In the genomic region with DNA sequence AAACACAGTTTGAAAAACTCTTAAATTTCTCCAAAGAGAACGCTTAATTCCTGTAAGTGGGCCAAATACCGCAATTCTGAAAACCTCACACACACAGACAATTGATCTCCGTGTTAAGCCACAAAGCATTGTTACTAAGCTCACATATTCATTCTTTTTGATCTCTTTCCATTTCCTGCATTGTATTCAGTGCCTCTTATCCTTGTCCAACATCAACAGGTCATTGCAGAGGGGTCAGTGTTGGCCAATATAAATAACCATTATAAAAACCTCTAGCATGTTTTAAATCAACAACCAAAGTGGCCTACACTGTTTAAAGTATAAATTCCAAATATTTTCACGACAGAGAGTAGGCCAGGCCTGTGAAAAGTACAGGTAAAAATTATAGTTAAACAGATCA, we compare ENCODE assay signal across 26 cellular contexts.
DNase-seq lines count a peak whose midpoint lies in the region; ATAC-seq and TF ChIP-seq lines count a peak whose summit lies in the region.
"Had no signal": no experiment of that assay in that cellular context is flagged by ENCODE, and none has a peak within 500 bp of the region (broad histone marks: within the 10 kb centered on the region; RNA-seq: fewer than 3 reads in every experiment).

No MANE protein-coding gene starts in this region.

- H3K79me2 ChIP-seq in ACC112 (ENCODE audit: control insufficient read depth, insufficient read depth, low read length, unreplicated experiment) = no peaks in the 10 kb centered on the region

- peaks cover 20% of the 10 kb centered on the region for H3K4me1 ChIP-seq in ACC112 (ENCODE audit: control insufficient read depth, insufficient read depth, low read length, unreplicated experiment)
- peaks cover 29 to 89% (median 77%) of the 10 kb centered on the region in 4 donors for H3K4me1 ChIP-seq in esophagus muscularis mucosa
- no peaks in the 10 kb centered on the region for H3K4me1 ChIP-seq in right atrium auricular region
- H3K4me1 ChIP-seq: A549 had no signal

- no peak overlapping the region for H2AFZ ChIP-seq in ACC112 (ENCODE audit: low read length, unreplicated experiment)

- H3K4me1 Mint-ChIP-seq in mesothelial cell of epicardium = peaks cover 56% of the 10 kb centered on the region
- peaks cover 41% of the 10 kb centered on the region for H3K4me1 Mint-ChIP-seq in glutamatergic neuron (ENCODE audit: low read depth, unreplicated experiment)
- H3K4me1 Mint-ChIP-seq: activated CD4-positive, alpha-beta T cell treated with anti-CD3 and anti-CD28 coated beads, Interleukin-2, amount 10 ng/mL, durations not matched to agents 7 days and 5 days; central memory CD8-positive, alpha-beta T cell had no signal

- H3K27me3 Mint-ChIP-seq in mesothelial cell of epicardium (ENCODE audit: low read depth) (no peaks in the 10 kb centered on the region), glutamatergic neuron (ENCODE audit: unreplicated experiment) (peaks cover 9% of the 10 kb centered on the region)
- H3K27me3 Mint-ChIP-seq: activated CD4-positive, alpha-beta T cell treated with anti-CD3 and anti-CD28 coated beads, Interleukin-2, amount 10 ng/mL, durations not matched to agents 7 days and 5 days; central memory CD8-positive, alpha-beta T cell; stimulated activated memory B cell treated with anti-CD40 and anti-IgM and Interleukin-4, amounts not matched to agents 10 μg/mL and 1 μg/mL and 100 μg/mL, for 72 hours had no signal

- intact Hi-C loops in esophagus muscularis mucosa (cut with DNase I) = no loop called here

- H3K4me3 ChIP-seq in ACC112 (ENCODE audit: low read depth, low read length) = no peak overlapping the region
- no peak overlapping the region for H3K4me3 ChIP-seq in MG63
- no peak overlapping the region for H3K4me3 ChIP-seq in esophagus muscularis mucosa
- H3K4me3 ChIP-seq in right atrium auricular region = no peak overlapping the region
- H3K4me3 ChIP-seq: A549, BLaER1, gastroesophageal sphincter, spleen, uterus had no signal

- no peaks in the 10 kb centered on the region for H3K9me3 Mint-ChIP-seq in mesothelial cell of epicardium
- peaks cover 9% of the 10 kb centered on the region for H3K9me3 Mint-ChIP-seq in glutamatergic neuron (ENCODE audit: unreplicated experiment)
- H3K9me3 Mint-ChIP-seq: activated CD4-positive, alpha-beta T cell treated with anti-CD3 and anti-CD28 coated beads, Interleukin-2, amount 10 ng/mL, durations not matched to agents 7 days and 5 days; activated T-cell treated with anti-CD3 and anti-CD28 coated beads, Interleukin-2, amount 50 U/mL, for 72 hours; central memory CD8-positive, alpha-beta T cell; stimulated activated memory B cell treated with anti-CD40 and anti-IgM and Interleukin-4, amounts not matched to agents 10 μg/mL and 1 μg/mL and 100 μg/mL, for 72 hours had no signal

- DNase-seq in MG63 (peak; percentile 1), esophagus muscularis mucosa (ENCODE audit: extremely low spot score) (no peak), mesothelial cell of epicardium (ENCODE audit: low spot score in 2 of 2, unreplicated experiment in 2 of 2) (no peak), right atrium auricular region (ENCODE audit: low spot score) (no peak), Ammon's horn (ENCODE audit: low spot score) (no peak), glutamatergic neuron (no peak)
- DNase-seq: activated CD4-positive, alpha-beta T cell treated with anti-CD3 and anti-CD28 coated beads, Interleukin-2, amount 10 ng/mL, durations not matched to agents 7 days and 5 days; activated naive CD4-positive, alpha-beta T cell treated with Interleukin-2 at 50 U/mL for 16 hours; activated T-cell treated with anti-CD3 and anti-CD28 coated beads, Interleukin-2, amount 50 U/mL, for 72 hours; DMS79; islet precursor cell; Kasumi-1; NCI-H1092; NCI-H187; NCI-H226; NCI-H748 treated with DMSO at 0.1 percent for 48 hours; spleen; stimulated activated CD4-positive, alpha-beta T cell treated with anti-CD3 and anti-CD28 coated beads, Interleukin-2, amount 100 ng/mL, for 48 hours; uterus had no signal

- ATAC-seq in GM19463 (IDR thresholded peaks at IDR 0.05; ENCODE audit: unreplicated experiment) = no peak
- ATAC-seq: A549; activated T-cell treated with anti-CD3 and anti-CD28 coated beads, Interleukin-2, amount 50 U/mL, for 72 hours; gastroesophageal sphincter; stimulated activated memory B cell treated with anti-CD40 and anti-IgM and Interleukin-4, amounts not matched to agents 10 μg/mL and 1 μg/mL and 100 μg/mL, for 72 hours had no signal

- H3K9me3 ChIP-seq in MG63 (no peaks in the 10 kb centered on the region), esophagus muscularis mucosa (no peaks in the 10 kb centered on the region), right atrium auricular region (no peaks in the 10 kb centered on the region)
- H3K9me3 ChIP-seq: A549, BLaER1, gastroesophageal sphincter, spleen, uterus had no signal

- H3K27ac Mint-ChIP-seq in mesothelial cell of epicardium (peak overlapping the region; percentile 55), glutamatergic neuron (ENCODE audit: unreplicated experiment) (no peak overlapping the region)
- H3K27ac Mint-ChIP-seq: activated CD4-positive, alpha-beta T cell treated with anti-CD3 and anti-CD28 coated beads, Interleukin-2, amount 10 ng/mL, durations not matched to agents 7 days and 5 days; activated T-cell treated with anti-CD3 and anti-CD28 coated beads, Interleukin-2, amount 50 U/mL, for 72 hours; stimulated activated memory B cell treated with anti-CD40 and anti-IgM and Interleukin-4, amounts not matched to agents 10 μg/mL and 1 μg/mL and 100 μg/mL, for 72 hours had no signal

- peak overlapping the region; percentile 14; the same call in 1 of the 2 replicates for H3K27ac ChIP-seq in ACC112 (ENCODE audit: low read depth, low read length)
- H3K27ac ChIP-seq in esophagus muscularis mucosa (replicated peaks in 1 of 4) = peak overlapping the region in 3 of 4 donors; percentile 24 to 35 (median 34)
- no peak overlapping the region for H3K27ac ChIP-seq in right atrium auricular region
- H3K27ac ChIP-seq: A549, BLaER1, spleen had no signal

- H3K36me3 Mint-ChIP-seq in mesothelial cell of epicardium = no peaks in the 10 kb centered on the region
- no peaks in the 10 kb centered on the region for H3K36me3 Mint-ChIP-seq in glutamatergic neuron (ENCODE audit: unreplicated experiment)
- H3K36me3 Mint-ChIP-seq: stimulated activated memory B cell treated with anti-CD40 and anti-IgM and Interleukin-4, amounts not matched to agents 10 μg/mL and 1 μg/mL and 100 μg/mL, for 72 hours had no signal

- no peak for TF ChIP-seq POLR2A in esophagus muscularis mucosa (IDR thresholded peaks at IDR 0.05; ENCODE audit: low read depth)

- TF ChIP-seq EP300 in esophagus muscularis mucosa (IDR thresholded peaks at IDR 0.05) = no peak

- H3K36me3 ChIP-seq in ACC112 (ENCODE audit: insufficient read depth, low read length) (no peaks in the 10 kb centered on the region), MG63 (no peaks in the 10 kb centered on the region), esophagus muscularis mucosa (no peaks in the 10 kb centered on the region), right atrium auricular region (no peaks in the 10 kb centered on the region)
- H3K36me3 ChIP-seq: BLaER1, gastroesophageal sphincter, spleen, uterus had no signal

- H3K4me3 Mint-ChIP-seq in mesothelial cell of epicardium (no peak overlapping the region), glutamatergic neuron (ENCODE audit: unreplicated experiment) (no peak overlapping the region)
- H3K4me3 Mint-ChIP-seq: activated CD4-positive, alpha-beta T cell treated with anti-CD3 and anti-CD28 coated beads, Interleukin-2, amount 10 ng/mL, durations not matched to agents 7 days and 5 days; activated T-cell treated with anti-CD3 and anti-CD28 coated beads, Interleukin-2, amount 50 U/mL, for 72 hours; central memory CD8-positive, alpha-beta T cell; stimulated activated memory B cell treated with anti-CD40 and anti-IgM and Interleukin-4, amounts not matched to agents 10 μg/mL and 1 μg/mL and 100 μg/mL, for 72 hours had no signal

- WGBS in esophagus muscularis mucosa = 52% methylated on average over 4 of the region's 4 CpGs

- H3K27me3 ChIP-seq in ACC112 (ENCODE audit: insufficient read depth, low read length) = no peaks in the 10 kb centered on the region
- H3K27me3 ChIP-seq in MG63 = no peaks in the 10 kb centered on the region
- H3K27me3 ChIP-seq in esophagus muscularis mucosa = no peaks in the 10 kb centered on the region
- H3K27me3 ChIP-seq in right atrium auricular region = no peaks in the 10 kb centered on the region
- H3K27me3 ChIP-seq: BLaER1, gastroesophageal sphincter, spleen, uterus had no signal

- TF ChIP-seq CTCF in esophagus muscularis mucosa (IDR thresholded peaks at IDR 0.05) (no peak), mesothelial cell of epicardium (IDR thresholded peaks at IDR 0.05; ENCODE audit: unreplicated experiment) (no peak), right atrium auricular region (IDR thresholded peaks at IDR 0.05) (no peak), glutamatergic neuron (IDR thresholded peaks at IDR 0.05; ENCODE audit: partially characterized antibody, unreplicated experiment) (no peak)

Comparison
In these comparisons a context has a peak if more than half of its experiments do, and no peak if none do; other contexts are left out.
1. H3K27ac ChIP-seq: peak in ACC112 (single experiment) and esophagus muscularis mucosa (3 of 4); none in right atrium auricular region (0 of 2).